ENCODE assay signal across 13 cellular contexts in the genomic region with DNA sequence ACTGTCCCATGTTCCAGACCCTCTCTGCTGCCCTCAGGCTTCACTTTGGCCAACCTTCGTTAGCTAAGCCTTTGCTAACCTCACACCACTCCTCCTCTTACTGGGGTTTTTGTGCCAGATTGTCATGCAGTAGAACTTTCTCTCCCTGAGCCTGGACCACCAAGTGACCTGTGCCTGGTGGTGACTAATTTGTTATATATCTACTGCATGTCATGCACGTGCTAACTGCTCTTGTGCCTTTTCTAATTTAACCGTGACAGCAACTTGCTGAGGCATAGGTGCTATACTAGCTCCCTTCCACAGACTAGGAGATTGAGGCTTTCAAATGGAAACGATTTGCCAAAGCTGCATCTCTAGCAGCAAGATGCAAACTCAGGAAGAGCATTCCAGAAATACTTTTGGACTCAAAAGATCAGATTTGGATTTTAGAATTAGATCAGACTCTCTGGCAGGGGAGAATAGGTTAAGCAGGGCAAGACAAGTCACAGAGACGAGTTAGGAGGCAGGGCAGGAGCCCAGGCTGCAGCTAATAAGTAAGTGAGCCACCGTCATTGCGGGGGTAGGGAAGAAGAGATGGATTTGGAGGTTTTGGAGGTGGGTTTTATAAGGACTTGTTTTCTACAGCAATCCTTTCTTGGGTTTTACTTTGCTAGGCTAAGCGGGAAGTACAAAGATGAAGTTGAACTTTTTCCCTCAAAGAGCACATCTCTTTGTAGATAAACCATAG. TPM values are rescaled to one million over a fixed set of nuclear protein-coding genes. Genes with fewer than 3 reads are reported as not detected.
DNase-seq lines count a peak whose midpoint lies in the region; ATAC-seq, FAIRE-seq and TF ChIP-seq lines count a peak whose summit lies in the region.
"Had no signal": no experiment of that assay in that cellular context is flagged by ENCODE, and none has a peak within 500 bp of the region (broad histone marks: within the 10 kb centered on the region; RNA-seq: fewer than 3 reads in every experiment).

No MANE protein-coding gene starts in this region.

- no peak overlapping the region for H4K8ac ChIP-seq in mesendoderm (ENCODE audit: low read depth, low read length)

- H3K27me3 ChIP-seq in AG04450 (ENCODE audit: control insufficient read depth, insufficient read depth, low read length) (no peaks in the 10 kb centered on the region), mesendoderm (ENCODE audit: insufficient read depth, low read length, poor library complexity) (no peaks in the 10 kb centered on the region)

- peaks cover 28% of the 10 kb centered on the region for H3K36me3 Mint-ChIP-seq in activated T-helper 2 cell treated with anti-CD3 and anti-CD28 coated beads, Interferon-gamma antibody, Interleukin-2, Interleukin-4, amounts not matched to agents 10 μg/mL and 5 μg/mL and 100 μg/mL, durations not matched to agents 14 hours and 24 hours and 36 hours (ENCODE audit: low read depth)

- TF ChIP-seq CTCF in AG04450 (IDR thresholded peaks at IDR 0.05; ENCODE audit: low read depth, low read length), result no peak

- H3K4me3 Mint-ChIP-seq in activated T-helper 2 cell treated with anti-CD3 and anti-CD28 coated beads, Interferon-gamma antibody, Interleukin-2, Interleukin-4, amounts not matched to agents 10 μg/mL and 5 μg/mL and 100 μg/mL, durations not matched to agents 14 hours and 24 hours and 36 hours (ENCODE audit: low read depth), result peak overlapping the region; percentile 96

- WGBS in mesendoderm (ENCODE audit: extremely low coverage, insufficient coverage, low lambda C conversion rate), result no CpG with 5 or more reads among the region's 8 CpGs

- DNase-seq in AG04450 (ENCODE audit: low read depth, low spot score) (no peak), EH (ENCODE audit: low read depth) (peak; percentile 16), mesendoderm (peak; percentile 30), NCI-H82 treated with DMSO at 0.1 percent for 48 hours (lab: John Stamatoyannopoulos, UW; ENCODE audit: unreplicated experiment) (no peak), RCC 7860 (ENCODE audit: low spot score) (no peak), left colon (no peak), GM19239 (ENCODE audit: insufficient read length, low spot score) (no peak)
- DNase-seq in activated T-helper 2 cell treated with anti-CD3 and anti-CD28 coated beads, Interferon-gamma antibody, Interleukin-2, Interleukin-4, amounts not matched to agents 10 μg/mL and 5 μg/mL and 100 μg/mL, durations not matched to agents 14 hours and 24 hours and 36 hours (ENCODE audit: low spot score), result no peak
- DNase-seq: NCI-H1105, NCI-H774 had no signal

- H3K4me3 ChIP-seq in AG04450 (ENCODE audit: low read depth, low read length), result 0 out of 2 replicates have a peak overlapping the region, but pooled peaks have one; percentile 91
- no peak overlapping the region for H3K4me3 ChIP-seq in mesendoderm (ENCODE audit: low read length)

- FAIRE-seq in RCC 7860 (lab: Jason Lieb, UNC), result no peak
- no peak for FAIRE-seq in GM19239 (lab: Jason Lieb, UNC)
- FAIRE-seq: H1 had no signal

- H3K9me3 ChIP-seq in AG04450 (ENCODE audit: control insufficient read depth, insufficient read depth, low read length), result no peaks in the 10 kb centered on the region; the same call in 1 of the 2 replicates
- H3K9me3 ChIP-seq: neutrophil had no signal

- peaks cover 2% of the 10 kb centered on the region for H3K4me1 ChIP-seq in mesendoderm (ENCODE audit: control insufficient read depth, low read depth, low read length)

- no peak overlapping the region for H2BK120ac ChIP-seq in mesendoderm (ENCODE audit: low read depth, low read length)

- POLR2A ChIA-PET in AG04450 (lab: Yijun Ruan, JAX), result no interaction called here

- H3K27ac ChIP-seq in AG04450 (ENCODE audit: low read depth, low read length) (no peak overlapping the region), mesendoderm (ENCODE audit: low read depth, low read length) (no peak overlapping the region)
- H3K27ac ChIP-seq: cardiac muscle cell, neutrophil had no signal

- peaks cover 13% of the 10 kb centered on the region for H3K79me1 ChIP-seq in mesendoderm (ENCODE audit: low read length)

- H3K36me3 ChIP-seq in mesendoderm (ENCODE audit: control insufficient read depth, insufficient read depth, low read length), result no peaks in the 10 kb centered on the region
- H3K36me3 ChIP-seq: cardiac muscle cell had no signal

- H3K56ac ChIP-seq in mesendoderm (ENCODE audit: low read length), result peak overlapping the region; percentile 3

- H3K27ac Mint-ChIP-seq in activated T-helper 2 cell treated with anti-CD3 and anti-CD28 coated beads, Interferon-gamma antibody, Interleukin-2, Interleukin-4, amounts not matched to agents 10 μg/mL and 5 μg/mL and 100 μg/mL, durations not matched to agents 14 hours and 24 hours and 36 hours, result peak overlapping the region; percentile 1

- H3K18ac ChIP-seq in mesendoderm (ENCODE audit: low read length), result no peak overlapping the region

- no peak for ATAC-seq in left colon

- H2BK5ac ChIP-seq in mesendoderm (ENCODE audit: low read length), result no peak overlapping the region

- CTCF ChIA-PET in AG04450 (lab: Charles Lee), result interaction anchor here (0.6 kb wide), 1 partner anchor 209 kb away, joined by 3 read pairs; no protein-coding TSS in a partner anchor

- H3K4me2 ChIP-seq in mesendoderm (ENCODE audit: low read length), result no peak overlapping the region

- H2BK15ac ChIP-seq in mesendoderm (replicated peaks; ENCODE audit: low read depth), result no peak overlapping the region

- H4K5ac ChIP-seq in mesendoderm (ENCODE audit: low read length), result no peak overlapping the region

- H3K4me1 Mint-ChIP-seq in activated T-helper 2 cell treated with anti-CD3 and anti-CD28 coated beads, Interferon-gamma antibody, Interleukin-2, Interleukin-4, amounts not matched to agents 10 μg/mL and 5 μg/mL and 100 μg/mL, durations not matched to agents 14 hours and 24 hours and 36 hours (ENCODE audit: low read depth), result peaks cover 40% of the 10 kb centered on the region

- H3K27me3 Mint-ChIP-seq in activated T-helper 2 cell treated with anti-CD3 and anti-CD28 coated beads, Interferon-gamma antibody, Interleukin-2, Interleukin-4, amounts not matched to agents 10 μg/mL and 5 μg/mL and 100 μg/mL, durations not matched to agents 14 hours and 24 hours and 36 hours (ENCODE audit: low read depth), result no peaks in the 10 kb centered on the region

- H2AK5ac ChIP-seq in mesendoderm (ENCODE audit: low read length), result no peak overlapping the region

- no peaks in the 10 kb centered on the region for H3K9me3 Mint-ChIP-seq in activated T-helper 2 cell treated with anti-CD3 and anti-CD28 coated beads, Interferon-gamma antibody, Interleukin-2, Interleukin-4, amounts not matched to agents 10 μg/mL and 5 μg/mL and 100 μg/mL, durations not matched to agents 14 hours and 24 hours and 36 hours

- H3K9ac ChIP-seq in mesendoderm (ENCODE audit: low read length), result peak overlapping the region; percentile 16

- intact Hi-C loops in activated T-helper 2 cell treated with anti-CD3 and anti-CD28 coated beads, Interferon-gamma antibody, Interleukin-2, Interleukin-4, amounts not matched to agents 10 μg/mL and 5 μg/mL and 100 μg/mL, durations not matched to agents 14 hours and 24 hours and 36 hours (cut with micrococcal nuclease), result loop anchor here (10.0 kb wide), 2 partner anchors 483 to 587 kb away; a partner anchor contains a TSS
- intact Hi-C loops in left colon (cut with DNase I, micrococcal nuclease), result no loop called here

- H3K4ac ChIP-seq in mesendoderm (ENCODE audit: low read depth, low read length), result no peak overlapping the region

- no peak overlapping the region for H3K23ac ChIP-seq in mesendoderm (ENCODE audit: low read length)

- no peaks in the 10 kb centered on the region for H3K79me2 ChIP-seq in mesendoderm (ENCODE audit: control insufficient read depth, insufficient read depth, low read length)

RNA-seq across cellular contexts. Expression of a gene that starts 1.8 kb away (rescaled TPM):
- polyA plus RNA-seq in AG04450 (2011; rRNA removed), result 73.9 and 99.0 TPM in 2 replicates
- polyA minus RNA-seq in AG04450 (2011; rRNA and poly(A)+ RNA removed), result 62.9 and 65.6 TPM in 2 replicates
- total RNA-seq in activated T-helper 2 cell treated with anti-CD3 and anti-CD28 coated beads, Interferon-gamma antibody, Interleukin-2, Interleukin-4, amounts not matched to agents 10 μg/mL and 5 μg/mL and 100 μg/mL, durations not matched to agents 14 hours and 24 hours and 36 hours, result 101 and 106 TPM in 2 replicates
- 54.8 TPM for polyA plus RNA-seq in mesendoderm (2013, experiment 1 of 2)
- 56.0 TPM for polyA plus RNA-seq in mesendoderm (2013, experiment 2 of 2)
- total RNA-seq in left colon, result 10 to 100 TPM; 56.0 to 58.7 TPM

RNA-seq across cellular contexts. Expression of a gene that starts 2.8 kb away (rescaled TPM):
- polyA plus RNA-seq in AG04450 (2011; rRNA removed), result 2.0 and 2.4 TPM in 2 replicates
- 3.4 and 6.7 TPM in 2 replicates for polyA minus RNA-seq in AG04450 (2011; rRNA and poly(A)+ RNA removed)
- total RNA-seq in activated T-helper 2 cell treated with anti-CD3 and anti-CD28 coated beads, Interferon-gamma antibody, Interleukin-2, Interleukin-4, amounts not matched to agents 10 μg/mL and 5 μg/mL and 100 μg/mL, durations not matched to agents 14 hours and 24 hours and 36 hours, result 72.5 and 75.8 TPM in 2 replicates
- polyA plus RNA-seq in mesendoderm (2013, experiment 1 of 2), result 12.6 TPM
- 12.7 TPM for polyA plus RNA-seq in mesendoderm (2013, experiment 2 of 2)
- 10 to 100 TPM; 12.3 to 14.8 TPM for total RNA-seq in left colon

RNA-seq across cellular contexts. Expression of a gene that starts 36.4 kb away (rescaled TPM):
- 0.21 and 0.40 TPM in 2 replicates for polyA plus RNA-seq in AG04450 (2011; rRNA removed)
- polyA minus RNA-seq in AG04450 (2011; rRNA and poly(A)+ RNA removed), result 0.26 and 0.28 TPM in 2 replicates
- 3.5 and 4.3 TPM in 2 replicates for total RNA-seq in activated T-helper 2 cell treated with anti-CD3 and anti-CD28 coated beads, Interferon-gamma antibody, Interleukin-2, Interleukin-4, amounts not matched to agents 10 μg/mL and 5 μg/mL and 100 μg/mL, durations not matched to agents 14 hours and 24 hours and 36 hours
- polyA plus RNA-seq in mesendoderm (2013, experiment 1 of 2), result 2.7 TPM
- 2.5 TPM for polyA plus RNA-seq in mesendoderm (2013, experiment 2 of 2)
- 100 to 1,000 TPM in 1 of 2 donors, 10 to 100 TPM in 1; 75.4 to 114 TPM for total RNA-seq in left colon

RNA-seq across cellular contexts. Expression of a gene that starts 50.0 kb away (rescaled TPM):
- 30.9 and 35.1 TPM in 2 replicates for polyA plus RNA-seq in AG04450 (2011; rRNA removed)
- polyA minus RNA-seq in AG04450 (2011; rRNA and poly(A)+ RNA removed), result 33.0 and 33.6 TPM in 2 replicates
- total RNA-seq in activated T-helper 2 cell treated with anti-CD3 and anti-CD28 coated beads, Interferon-gamma antibody, Interleukin-2, Interleukin-4, amounts not matched to agents 10 μg/mL and 5 μg/mL and 100 μg/mL, durations not matched to agents 14 hours and 24 hours and 36 hours, result 34.4 and 35.4 TPM in 2 replicates
- 23.0 TPM for polyA plus RNA-seq in mesendoderm (2013, experiment 1 of 2)
- polyA plus RNA-seq in mesendoderm (2013, experiment 2 of 2), result 23.7 TPM
- total RNA-seq in left colon, result 10 to 100 TPM; 27.7 to 28.7 TPM

Comparison
In these comparisons a context has a peak if more than half of its experiments do, and no peak if none do; other contexts are left out.
1. DNase-seq: peak in EH (single experiment) and mesendoderm (single experiment); none in AG04450 (single experiment), activated T-helper 2 cell treated with anti-CD3 and anti-CD28 coated beads, Interferon-gamma antibody, Interleukin-2, Interleukin-4, amounts not matched to agents 10 μg/mL and 5 μg/mL and 100 μg/mL, durations not matched to agents 14 hours and 24 hours and 36 hours (single experiment), NCI-H82 treated with DMSO at 0.1 percent for 48 hours (single experiment), RCC 7860 (single experiment), left colon (0 of 2) and GM19239 (single experiment).
2. RNA of a gene that starts 36.4 kb away (total RNA-seq): 75.4 to 114 TPM in left colon; 3.5 to 4.3 TPM in activated T-helper 2 cell treated with anti-CD3 and anti-CD28 coated beads, Interferon-gamma antibody, Interleukin-2, Interleukin-4, amounts not matched to agents 10 μg/mL and 5 μg/mL and 100 μg/mL, durations not matched to agents 14 hours and 24 hours and 36 hours; every median in the first group is over 10 times any median in the second.